ENCODE assay signal across 9 cellular contexts in the genomic region with DNA sequence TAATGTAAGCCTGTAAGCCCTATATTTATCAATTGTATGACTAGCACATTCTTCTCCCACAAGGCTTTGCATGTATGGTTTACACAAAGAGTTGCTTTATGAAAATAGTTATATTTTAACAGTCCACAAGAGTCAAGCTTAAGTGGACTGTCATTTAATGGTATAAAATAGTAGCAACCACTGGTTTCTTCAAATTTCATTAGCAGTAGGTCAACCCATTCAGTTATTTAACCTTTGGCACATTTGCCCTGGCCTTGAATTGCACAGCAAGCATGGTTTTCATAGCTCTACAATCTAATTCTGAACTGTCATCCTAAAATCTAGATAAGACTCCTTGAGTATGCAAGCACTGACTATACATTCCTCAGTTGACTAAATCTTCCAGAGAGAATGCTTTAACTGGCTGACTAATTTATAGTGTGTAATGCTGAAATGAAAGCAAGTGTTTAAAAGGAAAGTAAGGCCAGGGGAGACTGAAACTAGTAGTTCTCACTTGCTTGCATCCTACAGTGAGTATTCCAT. TPM values are rescaled to one million over a fixed set of nuclear protein-coding genes. Genes with fewer than 3 reads are reported as not detected.
DNase-seq lines count a peak whose midpoint lies in the region; ATAC-seq and TF ChIP-seq lines count a peak whose summit lies in the region.
"Had no signal": no experiment of that assay in that cellular context is flagged by ENCODE, and none has a peak within 500 bp of the region (broad histone marks: within the 10 kb centered on the region; RNA-seq: fewer than 3 reads in every experiment).

No MANE protein-coding gene starts in this region.

- H3K27ac Mint-ChIP-seq in activated CD8-positive, alpha-beta memory T cell treated with anti-CD3 and anti-CD28 coated beads, Interleukin-2, amount 10 ng/mL, durations not matched to agents 7 days and 5 days: peak overlapping the region; percentile 88
- H3K27ac Mint-ChIP-seq in activated T-helper 1 cell treated with anti-CD3 and anti-CD28 coated beads, Interleukin-12 subunit alpha, Interleukin-12 subunit beta, Interleukin-2, Interleukin-4 antibody, amounts not matched to agents 30 ng/mL and 10 ng/mL and 1 ng/mL, durations not matched to agents 14 hours and 24 hours and 36 hours: peak overlapping the region; percentile 93
- H3K27ac Mint-ChIP-seq in nephron: peak overlapping the region; percentile 20 to 95 (median 46)
- H3K27ac Mint-ChIP-seq: activated B cell treated with CpG ODN at 0.5 μM for 24 hours had no signal

- peaks cover 70% of the 10 kb centered on the region for H3K36me3 Mint-ChIP-seq in activated CD8-positive, alpha-beta memory T cell treated with anti-CD3 and anti-CD28 coated beads, Interleukin-2, amount 10 ng/mL, durations not matched to agents 7 days and 5 days
- peaks cover 61% of the 10 kb centered on the region for H3K36me3 Mint-ChIP-seq in activated T-helper 1 cell treated with anti-CD3 and anti-CD28 coated beads, Interleukin-12 subunit alpha, Interleukin-12 subunit beta, Interleukin-2, Interleukin-4 antibody, amounts not matched to agents 30 ng/mL and 10 ng/mL and 1 ng/mL, durations not matched to agents 14 hours and 24 hours and 36 hours (ENCODE audit: low read depth)
- H3K36me3 Mint-ChIP-seq in nephron (ENCODE audit: low read depth): peaks cover 4% of the 10 kb centered on the region

- CTCF ChIA-PET in activated CD8-positive, alpha-beta memory T cell treated with anti-CD3 and anti-CD28 coated beads, Interleukin-2, amount 10 ng/mL, durations not matched to agents 7 days and 5 days (lab: Charles Lee): interaction anchor here (1.0 to 3.4 kb wide), 5 partner anchors 8 to 122 kb away, joined by 3 to 38 read pairs (median 13); no protein-coding TSS in a partner anchor

- peak; percentile 62 for ATAC-seq in activated CD8-positive, alpha-beta memory T cell treated with anti-CD3 and anti-CD28 coated beads, Interleukin-2, amount 10 ng/mL, durations not matched to agents 7 days and 5 days
- ATAC-seq in HG02970 (IDR thresholded peaks at IDR 0.05; ENCODE audit: low FRiP score, unreplicated experiment): peak; percentile 43

- no peak for DNase-seq in activated CD8-positive, alpha-beta memory T cell treated with anti-CD3 and anti-CD28 coated beads, Interleukin-2, amount 10 ng/mL, durations not matched to agents 7 days and 5 days
- no peak for DNase-seq in activated CD8-positive, alpha-beta memory T cell treated with anti-CD3 and anti-CD28 coated beads, Interleukin-2, amount 50 U/mL, for 4 hours
- DNase-seq in activated T-helper 1 cell treated with anti-CD3 and anti-CD28 coated beads, Interleukin-12 subunit alpha, Interleukin-12 subunit beta, Interleukin-2, Interleukin-4 antibody, amounts not matched to agents 30 ng/mL and 10 ng/mL and 1 ng/mL, durations not matched to agents 14 hours and 24 hours and 36 hours (ENCODE audit: low spot score): no peak
- DNase-seq in substantia nigra (lab: John Stamatoyannopoulos, UW): no peak
- no peak for DNase-seq in midbrain (lab: John Stamatoyannopoulos, UW)
- no peak for DNase-seq in nucleus accumbens (lab: John Stamatoyannopoulos, UW)
- DNase-seq: activated B cell treated with CpG ODN at 0.5 μM for 24 hours had no signal

- no peak for TF ChIP-seq CTCF in nephron (IDR thresholded peaks at IDR 0.05; ENCODE audit: unreplicated experiment in 3 of 3)

- peaks cover 6% of the 10 kb centered on the region for H3K9me3 Mint-ChIP-seq in activated CD8-positive, alpha-beta memory T cell treated with anti-CD3 and anti-CD28 coated beads, Interleukin-2, amount 10 ng/mL, durations not matched to agents 7 days and 5 days (ENCODE audit: low read depth)
- peaks cover 7% of the 10 kb centered on the region for H3K9me3 Mint-ChIP-seq in activated T-helper 1 cell treated with anti-CD3 and anti-CD28 coated beads, Interleukin-12 subunit alpha, Interleukin-12 subunit beta, Interleukin-2, Interleukin-4 antibody, amounts not matched to agents 30 ng/mL and 10 ng/mL and 1 ng/mL, durations not matched to agents 14 hours and 24 hours and 36 hours
- H3K9me3 Mint-ChIP-seq in nephron: no peaks in the 10 kb centered on the region
- H3K9me3 Mint-ChIP-seq: activated B cell treated with CpG ODN at 0.5 μM for 24 hours had no signal

- H3K27ac ChIP-seq in substantia nigra (ENCODE audit: low read depth, low read length, poor library complexity, severe bottlenecking): no peak overlapping the region

- peak overlapping the region; percentile 95 for H3K4me3 Mint-ChIP-seq in activated CD8-positive, alpha-beta memory T cell treated with anti-CD3 and anti-CD28 coated beads, Interleukin-2, amount 10 ng/mL, durations not matched to agents 7 days and 5 days
- peak overlapping the region; percentile 98 for H3K4me3 Mint-ChIP-seq in activated T-helper 1 cell treated with anti-CD3 and anti-CD28 coated beads, Interleukin-12 subunit alpha, Interleukin-12 subunit beta, Interleukin-2, Interleukin-4 antibody, amounts not matched to agents 30 ng/mL and 10 ng/mL and 1 ng/mL, durations not matched to agents 14 hours and 24 hours and 36 hours
- peak overlapping the region; percentile 86 to 91 (median 87) for H3K4me3 Mint-ChIP-seq in nephron
- H3K4me3 Mint-ChIP-seq: activated B cell treated with CpG ODN at 0.5 μM for 24 hours had no signal

- H3K4me1 Mint-ChIP-seq in activated CD8-positive, alpha-beta memory T cell treated with anti-CD3 and anti-CD28 coated beads, Interleukin-2, amount 10 ng/mL, durations not matched to agents 7 days and 5 days: peaks cover 55% of the 10 kb centered on the region
- peaks cover 71% of the 10 kb centered on the region for H3K4me1 Mint-ChIP-seq in activated T-helper 1 cell treated with anti-CD3 and anti-CD28 coated beads, Interleukin-12 subunit alpha, Interleukin-12 subunit beta, Interleukin-2, Interleukin-4 antibody, amounts not matched to agents 30 ng/mL and 10 ng/mL and 1 ng/mL, durations not matched to agents 14 hours and 24 hours and 36 hours (ENCODE audit: low read depth)
- peaks cover 29% of the 10 kb centered on the region for H3K4me1 Mint-ChIP-seq in nephron

- intact Hi-C loops in activated T-helper 1 cell treated with anti-CD3 and anti-CD28 coated beads, Interleukin-12 subunit alpha, Interleukin-12 subunit beta, Interleukin-2, Interleukin-4 antibody, amounts not matched to agents 30 ng/mL and 10 ng/mL and 1 ng/mL, durations not matched to agents 14 hours and 24 hours and 36 hours (cut with micrococcal nuclease): loop anchor here (1.0 to 10.0 kb wide), 13 partner anchors 9 to 995 kb away; a partner anchor contains a TSS

- H3K27me3 Mint-ChIP-seq in activated CD8-positive, alpha-beta memory T cell treated with anti-CD3 and anti-CD28 coated beads, Interleukin-2, amount 10 ng/mL, durations not matched to agents 7 days and 5 days: no peaks in the 10 kb centered on the region
- H3K27me3 Mint-ChIP-seq in activated T-helper 1 cell treated with anti-CD3 and anti-CD28 coated beads, Interleukin-12 subunit alpha, Interleukin-12 subunit beta, Interleukin-2, Interleukin-4 antibody, amounts not matched to agents 30 ng/mL and 10 ng/mL and 1 ng/mL, durations not matched to agents 14 hours and 24 hours and 36 hours (ENCODE audit: insufficient read depth): no peaks in the 10 kb centered on the region
- peaks cover 54% of the 10 kb centered on the region for H3K27me3 Mint-ChIP-seq in nephron (ENCODE audit: low read depth)

RNA-seq across cellular contexts. Expression of a gene that starts 1.8 kb away (rescaled TPM):
- 100 to 1,000 TPM; 106 to 115 TPM for total RNA-seq in activated CD8-positive, alpha-beta memory T cell treated with anti-CD3 and anti-CD28 coated beads, Interleukin-2, amount 10 ng/mL, durations not matched to agents 7 days and 5 days
- 94.4 and 99.9 TPM in 2 replicates for total RNA-seq in activated T-helper 1 cell treated with anti-CD3 and anti-CD28 coated beads, Interleukin-12 subunit alpha, Interleukin-12 subunit beta, Interleukin-2, Interleukin-4 antibody, amounts not matched to agents 30 ng/mL and 10 ng/mL and 1 ng/mL, durations not matched to agents 14 hours and 24 hours and 36 hours
